21 cellular contexts compared by ENCODE assay signal in the genomic region with DNA sequence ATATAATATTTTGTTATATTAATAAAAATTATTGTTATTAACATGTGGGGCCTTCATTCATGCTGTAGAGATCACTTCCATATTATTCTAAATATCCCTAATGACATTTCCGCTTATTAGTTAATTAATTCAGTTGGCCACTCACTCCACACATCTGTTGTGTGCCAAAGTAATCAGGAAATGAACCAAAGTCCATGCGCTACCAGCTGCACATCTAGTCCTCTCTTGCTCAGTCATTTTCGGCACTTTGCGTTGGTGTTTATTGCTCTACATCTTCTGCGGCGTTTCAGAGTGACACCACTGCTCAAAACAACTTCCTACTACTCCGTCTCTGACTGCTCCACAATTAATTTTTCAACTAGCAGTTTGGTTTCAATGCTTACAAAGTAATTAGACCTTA.
DNase-seq lines count a peak whose midpoint lies in the region; ATAC-seq and TF ChIP-seq lines count a peak whose summit lies in the region.
"Had no signal": no experiment of that assay in that cellular context is flagged by ENCODE, and none has a peak within 500 bp of the region (broad histone marks: within the 10 kb centered on the region; RNA-seq: fewer than 3 reads in every experiment).

No MANE protein-coding gene starts in this region.

- no peak for TF ChIP-seq CTCF in natural killer cell (IDR thresholded peaks at IDR 0.05)

- H3K27me3 Mint-ChIP-seq in natural killer cell (ENCODE audit: low read depth in 2 of 2), result peaks cover 4 to 14% of the 10 kb centered on the region in 2 donors

- no peaks in the 10 kb centered on the region for H3K9me3 Mint-ChIP-seq in natural killer cell
- H3K9me3 Mint-ChIP-seq: CD8-positive, alpha-beta T cell; immature natural killer cell had no signal

- peak; percentile 73 for DNase-seq in DMS153 (lab: John Stamatoyannopoulos, UW)
- peak in 2 of 3 experiments; percentile 56 to 88 for DNase-seq in NCI-H1417 (lab: John Stamatoyannopoulos, UW)
- DNase-seq in lung microvascular endothelial cell (ENCODE audit: low read depth in 2 of 2), result peak; percentile 50 to 64
- no peak for DNase-seq in natural killer cell
- DNase-seq in GM19240 (ENCODE audit: insufficient read length, low spot score), result no peak
- DNase-seq: activated CD4-positive, alpha-beta T cell treated with anti-CD3 and anti-CD28 coated beads, Interleukin-2, amount 50 U/mL, for 1 hour; activated CD8-positive, alpha-beta memory T cell treated with anti-CD3 and anti-CD28 coated beads, Interleukin-2, amount 50 U/mL, for 4 hours; CD8-positive, alpha-beta T cell; cerebellar nuclear complex; effector memory CD4-positive, alpha-beta T cell; foreskin melanocyte; immature natural killer cell; Karpas-422; lower lobe of right lung; NCI-H226; stimulated activated CD4-positive, alpha-beta T cell treated with anti-CD3 and anti-CD28 coated beads, Interleukin-2, amount 100 ng/mL, for 48 hours; stimulated activated naive CD4-positive, alpha-beta T cell had no signal

- ATAC-seq in natural killer cell (no peak), GM18870 (IDR thresholded peaks at IDR 0.05; ENCODE audit: unreplicated experiment) (no peak)
- ATAC-seq: activated T-helper 17 cell treated with anti-CD3 and anti-CD28 coated beads, Interleukin-2, amount 50 U/mL, for 72 hours; CD8-positive, alpha-beta T cell; esophagus mucosa; lower lobe of right lung had no signal

- intact Hi-C loops in natural killer cell (cut with micrococcal nuclease), result no loop called here

- no peaks in the 10 kb centered on the region for H3K36me3 Mint-ChIP-seq in natural killer cell
- H3K36me3 Mint-ChIP-seq: CD8-positive, alpha-beta T cell had no signal

- H3K27ac Mint-ChIP-seq in natural killer cell, result no peak overlapping the region
- H3K27ac Mint-ChIP-seq: activated T-helper 17 cell treated with anti-CD3 and anti-CD28 coated beads, Interleukin-2, amount 50 U/mL, for 72 hours; CD8-positive, alpha-beta T cell; immature natural killer cell had no signal

- peaks cover 0 to 4% of the 10 kb centered on the region in 2 donors for H3K4me1 Mint-ChIP-seq in natural killer cell
- H3K4me1 Mint-ChIP-seq: activated T-helper 17 cell treated with anti-CD3 and anti-CD28 coated beads, Interleukin-2, amount 50 U/mL, for 72 hours; immature natural killer cell had no signal

- no peak overlapping the region for H3K4me3 Mint-ChIP-seq in natural killer cell
- H3K4me3 Mint-ChIP-seq: activated T-helper 17 cell treated with anti-CD3 and anti-CD28 coated beads, Interleukin-2, amount 50 U/mL, for 72 hours; CD8-positive, alpha-beta T cell; immature natural killer cell had no signal

TF ChIP-seq in PFSK-1, 5 proteins besides CTCF, POLR2A, EP300 and RAD21:
- TF ChIP-seq FOXP2 (optimal IDR thresholded peaks at IDR 0.05; ENCODE audit: borderline replicate concordance, extremely low read depth, extremely low read length, insufficient read depth) (peak; percentile 62), POLR2AphosphoS5 (IDR thresholded peaks at IDR 0.05; ENCODE audit: low read depth, low read length) (no peak), SIN3A (IDR thresholded peaks at IDR 0.05; ENCODE audit: borderline replicate concordance, insufficient read depth, low read length) (peak; percentile 56; the same call in 1 of the 2 replicates), TAF1 (IDR thresholded peaks at IDR 0.05; ENCODE audit: borderline replicate concordance, insufficient read depth, low read length) (no peak)
- TF ChIP-seq, protein P1, sequence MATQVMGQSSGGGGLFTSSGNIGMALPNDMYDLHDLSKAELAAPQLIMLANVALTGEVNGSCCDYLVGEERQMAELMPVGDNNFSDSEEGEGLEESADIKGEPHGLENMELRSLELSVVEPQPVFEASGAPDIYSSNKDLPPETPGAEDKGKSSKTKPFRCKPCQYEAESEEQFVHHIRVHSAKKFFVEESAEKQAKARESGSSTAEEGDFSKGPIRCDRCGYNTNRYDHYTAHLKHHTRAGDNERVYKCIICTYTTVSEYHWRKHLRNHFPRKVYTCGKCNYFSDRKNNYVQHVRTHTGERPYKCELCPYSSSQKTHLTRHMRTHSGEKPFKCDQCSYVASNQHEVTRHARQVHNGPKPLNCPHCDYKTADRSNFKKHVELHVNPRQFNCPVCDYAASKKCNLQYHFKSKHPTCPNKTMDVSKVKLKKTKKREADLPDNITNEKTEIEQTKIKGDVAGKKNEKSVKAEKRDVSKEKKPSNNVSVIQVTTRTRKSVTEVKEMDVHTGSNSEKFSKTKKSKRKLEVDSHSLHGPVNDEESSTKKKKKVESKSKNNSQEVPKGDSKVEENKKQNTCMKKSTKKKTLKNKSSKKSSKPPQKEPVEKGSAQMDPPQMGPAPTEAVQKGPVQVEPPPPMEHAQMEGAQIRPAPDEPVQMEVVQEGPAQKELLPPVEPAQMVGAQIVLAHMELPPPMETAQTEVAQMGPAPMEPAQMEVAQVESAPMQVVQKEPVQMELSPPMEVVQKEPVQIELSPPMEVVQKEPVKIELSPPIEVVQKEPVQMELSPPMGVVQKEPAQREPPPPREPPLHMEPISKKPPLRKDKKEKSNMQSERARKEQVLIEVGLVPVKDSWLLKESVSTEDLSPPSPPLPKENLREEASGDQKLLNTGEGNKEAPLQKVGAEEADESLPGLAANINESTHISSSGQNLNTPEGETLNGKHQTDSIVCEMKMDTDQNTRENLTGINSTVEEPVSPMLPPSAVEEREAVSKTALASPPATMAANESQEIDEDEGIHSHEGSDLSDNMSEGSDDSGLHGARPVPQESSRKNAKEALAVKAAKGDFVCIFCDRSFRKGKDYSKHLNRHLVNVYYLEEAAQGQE (IDR thresholded peaks at IDR 0.05; ENCODE audit: insufficient read depth in 1 of 2, low read depth in 2 of 2, low read length in 2 of 2), result no peak
TF ChIP-seq in PFSK-1: peak in this region for 2.

Comparison
In these comparisons a context has a peak if more than half of its experiments do, and no peak if none do; other contexts are left out.
1. DNase-seq: peak in DMS153 (single experiment), NCI-H1417 (2 of 3) and lung microvascular endothelial cell (2 of 2); none in natural killer cell (single experiment) and GM19240 (single experiment).